Comparison of ENCODE assay signal across 1 cellular context in the genomic region with DNA sequence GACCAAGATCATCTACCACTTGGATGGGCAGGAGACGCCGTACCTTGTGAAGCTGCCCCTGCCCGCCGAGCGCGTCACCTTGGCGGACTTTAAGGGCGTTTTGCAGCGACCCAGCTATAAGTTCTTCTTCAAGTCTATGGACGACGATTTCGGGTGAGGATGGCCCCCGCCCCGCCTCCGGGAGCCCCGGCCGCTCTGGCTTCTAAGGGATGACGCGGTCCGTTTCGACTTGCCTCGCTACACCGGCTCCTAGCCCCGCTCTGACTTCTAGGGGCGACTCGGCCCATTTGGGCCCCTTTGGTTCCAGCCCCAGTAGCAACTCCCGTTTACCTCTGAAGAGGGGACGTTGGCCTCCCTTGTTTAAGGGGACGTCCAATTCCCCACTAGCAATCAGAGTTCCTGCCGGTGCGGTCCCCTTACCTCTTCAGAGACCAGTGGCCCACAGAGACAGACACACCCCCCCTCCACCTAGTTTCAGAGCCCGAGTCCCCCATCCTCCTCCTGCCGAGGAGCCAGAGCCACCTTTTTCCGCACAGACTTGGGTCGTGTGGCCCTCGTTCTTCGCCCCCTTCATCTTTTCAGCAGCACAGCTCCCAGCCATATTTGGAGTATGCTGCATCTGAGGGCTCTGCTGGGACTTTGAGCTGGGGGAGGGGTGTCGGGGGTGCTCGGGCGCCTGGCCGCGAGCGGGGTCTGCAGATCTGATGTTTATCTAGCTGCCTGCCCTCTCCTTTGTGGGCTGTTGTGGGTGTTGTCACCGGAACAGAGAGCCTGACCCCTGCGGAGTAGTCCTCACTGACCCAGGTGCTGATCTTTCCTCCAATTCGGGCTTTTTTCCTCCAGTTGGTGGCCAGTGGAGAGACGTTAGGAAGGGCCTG.
TF ChIP-seq lines count a peak whose summit lies in the region.

No MANE protein-coding gene starts in this region.

TF ChIP-seq in HepG2, 621 proteins besides CTCF, POLR2A, EP300 and RAD21 (continued from another document and continues in another):
- TF ChIP-seq REXO4 (CRISPR knock-in tag; IDR thresholded peaks at IDR 0.05; ENCODE audit: borderline replicate concordance) (no peak), ZNF530 (CRISPR knock-in tag; IDR thresholded peaks at IDR 0.05; ENCODE audit: low read depth) (no peak), TBL1XR1 (IDR thresholded peaks at IDR 0.05; ENCODE audit: borderline replicate concordance, low read length, partially characterized antibody) (no peak), SOX5 (CRISPR knock-in tag; IDR thresholded peaks at IDR 0.05; ENCODE audit: borderline replicate concordance) (no peak), ZNF563 (CRISPR knock-in tag; IDR thresholded peaks at IDR 0.05) (peak; percentile 12; the same call in 1 of the 2 replicates), SRY (CRISPR knock-in tag; IDR thresholded peaks at IDR 0.05) (peak; percentile 60; the same call in 1 of the 2 replicates), NCOR1 (IDR thresholded peaks at IDR 0.05; ENCODE audit: borderline replicate concordance, low read length) (no peak), ZNF790 (CRISPR knock-in tag; IDR thresholded peaks at IDR 0.05; ENCODE audit: borderline replicate concordance) (no peak), PHF21A (CRISPR knock-in tag; IDR thresholded peaks at IDR 0.05) (no peak), ATF1 (CRISPR knock-in tag; IDR thresholded peaks at IDR 0.05) (no peak), FOXC1 (CRISPR knock-in tag; IDR thresholded peaks at IDR 0.05; ENCODE audit: borderline replicate concordance) (no peak; the same call in 1 of the 2 replicates), ONECUT2 (CRISPR knock-in tag; IDR thresholded peaks at IDR 0.05) (no peak), SRSF9 (IDR thresholded peaks at IDR 0.05; ENCODE audit: borderline replicate concordance, insufficient read depth, low read depth, low read length, poor library complexity, severe bottlenecking) (no peak), MBD4 (IDR thresholded peaks at IDR 0.05; ENCODE audit: borderline replicate concordance, low read length) (no peak), HDAC1 (CRISPR knock-in tag; IDR thresholded peaks at IDR 0.05) (no peak), GATAD1 (CRISPR knock-in tag; IDR thresholded peaks at IDR 0.05) (0 out of 2 replicates have a peak, but pooled peaks have one; percentile 18), TP53 (CRISPR knock-in tag; conservative IDR thresholded peaks at IDR 0.05) (no peak), BRD4 (CRISPR knock-in tag; IDR thresholded peaks at IDR 0.05) (no peak), CBFB (CRISPR knock-in tag; IDR thresholded peaks at IDR 0.05) (no peak), ZNF780A (CRISPR knock-in tag; IDR thresholded peaks at IDR 0.05) (0 out of 2 replicates have a peak, but pooled peaks have one; percentile 55), ZNF34 (CRISPR knock-in tag; IDR thresholded peaks at IDR 0.05; ENCODE audit: borderline replicate concordance) (no peak), JARID2 (CRISPR knock-in tag; IDR thresholded peaks at IDR 0.05; ENCODE audit: insufficient replicate concordance) (no peak), SMARCC2 (IDR thresholded peaks at IDR 0.05) (no peak), CAMTA2 (CRISPR knock-in tag; IDR thresholded peaks at IDR 0.05; ENCODE audit: borderline replicate concordance) (no peak; the same call in 1 of the 2 replicates), ZNF670 (CRISPR knock-in tag; IDR thresholded peaks at IDR 0.05; ENCODE audit: borderline replicate concordance) (0 out of 2 replicates have a peak, but pooled peaks have one; percentile 39), ZNF264 (CRISPR knock-in tag; IDR thresholded peaks at IDR 0.05) (peak; percentile 56; the same call in 1 of the 2 replicates), KDM5A (IDR thresholded peaks at IDR 0.05; ENCODE audit: borderline replicate concordance, low read length) (peak; percentile 48; the same call in 1 of the 2 replicates), DMAP1 (CRISPR knock-in tag; IDR thresholded peaks at IDR 0.05) (no peak; the same call in 1 of the 2 replicates), ZNF761 (CRISPR knock-in tag; conservative IDR thresholded peaks at IDR 0.05) (no peak), ZNF567 (CRISPR knock-in tag; IDR thresholded peaks at IDR 0.05; ENCODE audit: borderline replicate concordance) (no peak)
- TF ChIP-seq, protein P1, sequence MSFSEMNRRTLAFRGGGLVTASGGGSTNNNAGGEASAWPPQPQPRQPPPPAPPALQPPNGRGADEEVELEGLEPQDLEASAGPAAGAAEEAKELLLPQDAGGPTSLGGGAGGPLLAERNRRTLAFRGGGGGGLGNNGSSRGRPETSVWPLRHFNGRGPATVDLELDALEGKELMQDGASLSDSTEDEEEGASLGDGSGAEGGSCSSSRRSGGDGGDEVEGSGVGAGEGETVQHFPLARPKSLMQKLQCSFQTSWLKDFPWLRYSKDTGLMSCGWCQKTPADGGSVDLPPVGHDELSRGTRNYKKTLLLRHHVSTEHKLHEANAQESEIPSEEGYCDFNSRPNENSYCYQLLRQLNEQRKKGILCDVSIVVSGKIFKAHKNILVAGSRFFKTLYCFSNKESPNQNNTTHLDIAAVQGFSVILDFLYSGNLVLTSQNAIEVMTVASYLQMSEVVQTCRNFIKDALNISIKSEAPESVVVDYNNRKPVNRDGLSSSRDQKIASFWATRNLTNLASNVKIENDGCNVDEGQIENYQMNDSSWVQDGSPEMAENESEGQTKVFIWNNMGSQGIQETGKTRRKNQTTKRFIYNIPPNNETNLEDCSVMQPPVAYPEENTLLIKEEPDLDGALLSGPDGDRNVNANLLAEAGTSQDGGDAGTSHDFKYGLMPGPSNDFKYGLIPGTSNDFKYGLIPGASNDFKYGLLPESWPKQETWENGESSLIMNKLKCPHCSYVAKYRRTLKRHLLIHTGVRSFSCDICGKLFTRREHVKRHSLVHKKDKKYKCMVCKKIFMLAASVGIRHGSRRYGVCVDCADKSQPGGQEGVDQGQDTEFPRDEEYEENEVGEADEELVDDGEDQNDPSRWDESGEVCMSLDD (CRISPR knock-in tag; IDR thresholded peaks at IDR 0.05; ENCODE audit: borderline replicate concordance): no peak
- TF ChIP-seq, protein P2, sequence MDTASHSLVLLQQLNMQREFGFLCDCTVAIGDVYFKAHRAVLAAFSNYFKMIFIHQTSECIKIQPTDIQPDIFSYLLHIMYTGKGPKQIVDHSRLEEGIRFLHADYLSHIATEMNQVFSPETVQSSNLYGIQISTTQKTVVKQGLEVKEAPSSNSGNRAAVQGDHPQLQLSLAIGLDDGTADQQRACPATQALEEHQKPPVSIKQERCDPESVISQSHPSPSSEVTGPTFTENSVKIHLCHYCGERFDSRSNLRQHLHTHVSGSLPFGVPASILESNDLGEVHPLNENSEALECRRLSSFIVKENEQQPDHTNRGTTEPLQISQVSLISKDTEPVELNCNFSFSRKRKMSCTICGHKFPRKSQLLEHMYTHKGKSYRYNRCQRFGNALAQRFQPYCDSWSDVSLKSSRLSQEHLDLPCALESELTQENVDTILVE (CRISPR knock-in tag; IDR thresholded peaks at IDR 0.05): no peak
- TF ChIP-seq, protein P3, sequence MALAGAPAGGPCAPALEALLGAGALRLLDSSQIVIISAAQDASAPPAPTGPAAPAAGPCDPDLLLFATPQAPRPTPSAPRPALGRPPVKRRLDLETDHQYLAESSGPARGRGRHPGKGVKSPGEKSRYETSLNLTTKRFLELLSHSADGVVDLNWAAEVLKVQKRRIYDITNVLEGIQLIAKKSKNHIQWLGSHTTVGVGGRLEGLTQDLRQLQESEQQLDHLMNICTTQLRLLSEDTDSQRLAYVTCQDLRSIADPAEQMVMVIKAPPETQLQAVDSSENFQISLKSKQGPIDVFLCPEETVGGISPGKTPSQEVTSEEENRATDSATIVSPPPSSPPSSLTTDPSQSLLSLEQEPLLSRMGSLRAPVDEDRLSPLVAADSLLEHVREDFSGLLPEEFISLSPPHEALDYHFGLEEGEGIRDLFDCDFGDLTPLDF (CRISPR knock-in tag; IDR thresholded peaks at IDR 0.05): no peak
- TF ChIP-seq, protein P4, sequence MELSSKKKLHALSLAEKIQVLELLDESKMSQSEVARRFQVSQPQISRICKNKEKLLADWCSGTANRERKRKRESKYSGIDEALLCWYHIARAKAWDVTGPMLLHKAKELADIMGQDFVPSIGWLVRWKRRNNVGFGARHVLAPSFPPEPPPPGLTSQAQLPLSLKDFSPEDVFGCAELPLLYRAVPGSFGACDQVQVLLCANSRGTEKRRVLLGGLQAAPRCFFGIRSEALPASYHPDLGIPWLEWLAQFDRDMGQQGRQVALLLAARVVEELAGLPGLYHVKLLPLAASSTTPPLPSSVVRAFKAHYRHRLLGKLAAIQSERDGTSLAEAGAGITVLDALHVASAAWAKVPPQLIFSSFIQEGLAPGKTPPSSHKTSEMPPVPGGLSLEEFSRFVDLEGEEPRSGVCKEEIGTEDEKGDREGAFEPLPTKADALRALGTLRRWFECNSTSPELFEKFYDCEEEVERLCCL (CRISPR knock-in tag; IDR thresholded peaks at IDR 0.05; ENCODE audit: borderline replicate concordance): no peak
- TF ChIP-seq, protein P5, sequence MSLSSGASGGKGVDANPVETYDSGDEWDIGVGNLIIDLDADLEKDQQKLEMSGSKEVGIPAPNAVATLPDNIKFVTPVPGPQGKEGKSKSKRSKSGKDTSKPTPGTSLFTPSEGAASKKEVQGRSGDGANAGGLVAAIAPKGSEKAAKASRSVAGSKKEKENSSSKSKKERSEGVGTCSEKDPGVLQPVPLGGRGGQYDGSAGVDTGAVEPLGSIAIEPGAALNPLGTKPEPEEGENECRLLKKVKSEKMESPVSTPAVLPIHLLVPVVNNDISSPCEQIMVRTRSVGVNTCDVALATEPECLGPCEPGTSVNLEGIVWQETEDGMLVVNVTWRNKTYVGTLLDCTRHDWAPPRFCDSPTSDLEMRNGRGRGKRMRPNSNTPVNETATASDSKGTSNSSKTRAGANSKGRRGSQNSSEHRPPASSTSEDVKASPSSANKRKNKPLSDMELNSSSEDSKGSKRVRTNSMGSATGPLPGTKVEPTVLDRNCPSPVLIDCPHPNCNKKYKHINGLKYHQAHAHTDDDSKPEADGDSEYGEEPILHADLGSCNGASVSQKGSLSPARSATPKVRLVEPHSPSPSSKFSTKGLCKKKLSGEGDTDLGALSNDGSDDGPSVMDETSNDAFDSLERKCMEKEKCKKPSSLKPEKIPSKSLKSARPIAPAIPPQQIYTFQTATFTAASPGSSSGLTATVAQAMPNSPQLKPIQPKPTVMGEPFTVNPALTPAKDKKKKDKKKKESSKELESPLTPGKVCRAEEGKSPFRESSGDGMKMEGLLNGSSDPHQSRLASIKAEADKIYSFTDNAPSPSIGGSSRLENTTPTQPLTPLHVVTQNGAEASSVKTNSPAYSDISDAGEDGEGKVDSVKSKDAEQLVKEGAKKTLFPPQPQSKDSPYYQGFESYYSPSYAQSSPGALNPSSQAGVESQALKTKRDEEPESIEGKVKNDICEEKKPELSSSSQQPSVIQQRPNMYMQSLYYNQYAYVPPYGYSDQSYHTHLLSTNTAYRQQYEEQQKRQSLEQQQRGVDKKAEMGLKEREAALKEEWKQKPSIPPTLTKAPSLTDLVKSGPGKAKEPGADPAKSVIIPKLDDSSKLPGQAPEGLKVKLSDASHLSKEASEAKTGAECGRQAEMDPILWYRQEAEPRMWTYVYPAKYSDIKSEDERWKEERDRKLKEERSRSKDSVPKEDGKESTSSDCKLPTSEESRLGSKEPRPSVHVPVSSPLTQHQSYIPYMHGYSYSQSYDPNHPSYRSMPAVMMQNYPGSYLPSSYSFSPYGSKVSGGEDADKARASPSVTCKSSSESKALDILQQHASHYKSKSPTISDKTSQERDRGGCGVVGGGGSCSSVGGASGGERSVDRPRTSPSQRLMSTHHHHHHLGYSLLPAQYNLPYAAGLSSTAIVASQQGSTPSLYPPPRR (CRISPR knock-in tag; IDR thresholded peaks at IDR 0.05; ENCODE audit: borderline replicate concordance): no peak
- TF ChIP-seq, protein P6, sequence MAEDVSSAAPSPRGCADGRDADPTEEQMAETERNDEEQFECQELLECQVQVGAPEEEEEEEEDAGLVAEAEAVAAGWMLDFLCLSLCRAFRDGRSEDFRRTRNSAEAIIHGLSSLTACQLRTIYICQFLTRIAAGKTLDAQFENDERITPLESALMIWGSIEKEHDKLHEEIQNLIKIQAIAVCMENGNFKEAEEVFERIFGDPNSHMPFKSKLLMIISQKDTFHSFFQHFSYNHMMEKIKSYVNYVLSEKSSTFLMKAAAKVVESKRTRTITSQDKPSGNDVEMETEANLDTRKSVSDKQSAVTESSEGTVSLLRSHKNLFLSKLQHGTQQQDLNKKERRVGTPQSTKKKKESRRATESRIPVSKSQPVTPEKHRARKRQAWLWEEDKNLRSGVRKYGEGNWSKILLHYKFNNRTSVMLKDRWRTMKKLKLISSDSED (CRISPR knock-in tag; IDR thresholded peaks at IDR 0.05): no peak
- TF ChIP-seq, protein P7, sequence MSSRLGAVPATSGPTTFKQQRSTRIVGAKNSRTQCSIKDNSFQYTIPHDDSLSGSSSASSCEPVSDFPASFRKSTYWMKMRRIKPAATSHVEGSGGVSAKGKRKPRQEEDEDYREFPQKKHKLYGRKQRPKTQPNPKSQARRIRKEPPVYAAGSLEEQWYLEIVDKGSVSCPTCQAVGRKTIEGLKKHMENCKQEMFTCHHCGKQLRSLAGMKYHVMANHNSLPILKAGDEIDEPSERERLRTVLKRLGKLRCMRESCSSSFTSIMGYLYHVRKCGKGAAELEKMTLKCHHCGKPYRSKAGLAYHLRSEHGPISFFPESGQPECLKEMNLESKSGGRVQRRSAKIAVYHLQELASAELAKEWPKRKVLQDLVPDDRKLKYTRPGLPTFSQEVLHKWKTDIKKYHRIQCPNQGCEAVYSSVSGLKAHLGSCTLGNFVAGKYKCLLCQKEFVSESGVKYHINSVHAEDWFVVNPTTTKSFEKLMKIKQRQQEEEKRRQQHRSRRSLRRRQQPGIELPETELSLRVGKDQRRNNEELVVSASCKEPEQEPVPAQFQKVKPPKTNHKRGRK (CRISPR knock-in tag; IDR thresholded peaks at IDR 0.05): no peak
- TF ChIP-seq, protein P8, sequence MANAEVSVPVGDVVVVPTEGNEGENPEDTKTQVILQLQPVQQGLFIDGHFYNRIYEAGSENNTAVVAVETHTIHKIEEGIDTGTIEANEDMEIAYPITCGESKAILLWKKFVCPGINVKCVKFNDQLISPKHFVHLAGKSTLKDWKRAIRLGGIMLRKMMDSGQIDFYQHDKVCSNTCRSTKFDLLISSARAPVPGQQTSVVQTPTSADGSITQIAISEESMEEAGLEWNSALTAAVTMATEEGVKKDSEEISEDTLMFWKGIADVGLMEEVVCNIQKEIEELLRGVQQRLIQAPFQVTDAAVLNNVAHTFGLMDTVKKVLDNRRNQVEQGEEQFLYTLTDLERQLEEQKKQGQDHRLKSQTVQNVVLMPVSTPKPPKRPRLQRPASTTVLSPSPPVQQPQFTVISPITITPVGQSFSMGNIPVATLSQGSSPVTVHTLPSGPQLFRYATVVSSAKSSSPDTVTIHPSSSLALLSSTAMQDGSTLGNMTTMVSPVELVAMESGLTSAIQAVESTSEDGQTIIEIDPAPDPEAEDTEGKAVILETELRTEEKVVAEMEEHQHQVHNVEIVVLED (CRISPR knock-in tag; IDR thresholded peaks at IDR 0.05; ENCODE audit: borderline replicate concordance): no peak
- TF ChIP-seq, protein P9, sequence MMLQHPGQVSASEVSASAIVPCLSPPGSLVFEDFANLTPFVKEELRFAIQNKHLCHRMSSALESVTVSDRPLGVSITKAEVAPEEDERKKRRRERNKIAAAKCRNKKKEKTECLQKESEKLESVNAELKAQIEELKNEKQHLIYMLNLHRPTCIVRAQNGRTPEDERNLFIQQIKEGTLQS (CRISPR knock-in tag; IDR thresholded peaks at IDR 0.05): no peak
